Comparison of ENCODE assay signal across 19 cellular contexts in genomic region chr11:121235057-121235456, GRCh38.
"Had no signal": no experiment of that assay in that cellular context is flagged by ENCODE, and none has a peak within 500 bp of the region (broad histone marks: within the 10 kb centered on the region; RNA-seq: fewer than 3 reads in every experiment).

No MANE protein-coding gene starts in this region.

- H3K36me3 ChIP-seq: spleen, thoracic aorta had no signal

- H3K27ac Mint-ChIP-seq: activated CD8-positive, alpha-beta T cell treated with anti-CD3 and anti-CD28 coated beads for 36 hours; activated naive CD8-positive, alpha-beta T cell treated with anti-CD3 and anti-CD28 coated beads for 36 hours; activated T-cell treated with anti-CD3 and anti-CD28 coated beads, Interleukin-2, amount 50 U/mL, for 72 hours; immature natural killer cell; naive thymus-derived CD8-positive, alpha-beta T cell; T-helper 1 cell treated with Interleukin-12 subunit alpha and Interleukin-12 subunit beta and Interleukin-4 antibody, amounts not matched to agents 30 μg/mL and 1 μg/mL, for 36 hours had no signal

- FAIRE-seq: endothelial cell of umbilical vein had no signal

- ATAC-seq: activated CD8-positive, alpha-beta T cell treated with anti-CD3 and anti-CD28 coated beads for 36 hours; activated T-cell treated with anti-CD3 and anti-CD28 coated beads, Interleukin-2, amount 50 U/mL, for 72 hours; body of pancreas; naive thymus-derived CD8-positive, alpha-beta T cell; sciatic nerve had no signal

- H3K4me1 Mint-ChIP-seq: immature natural killer cell had no signal

- H3K27ac ChIP-seq: body of pancreas, coronary artery, spleen, thoracic aorta had no signal

- H3K9me3 ChIP-seq: body of pancreas, spleen, thoracic aorta had no signal

- H3K4me3 Mint-ChIP-seq: activated CD8-positive, alpha-beta T cell treated with anti-CD3 and anti-CD28 coated beads for 36 hours; activated naive CD8-positive, alpha-beta T cell treated with anti-CD3 and anti-CD28 coated beads for 36 hours; activated T-cell treated with anti-CD3 and anti-CD28 coated beads, Interleukin-2, amount 50 U/mL, for 72 hours; central memory CD8-positive, alpha-beta T cell; immature natural killer cell; naive thymus-derived CD8-positive, alpha-beta T cell; T-helper 1 cell treated with Interleukin-12 subunit alpha and Interleukin-12 subunit beta and Interleukin-4 antibody, amounts not matched to agents 30 μg/mL and 1 μg/mL, for 36 hours had no signal

- H3K4me3 ChIP-seq: body of pancreas, coronary artery, spleen, thoracic aorta had no signal

- H3K9me3 Mint-ChIP-seq: activated CD8-positive, alpha-beta T cell treated with anti-CD3 and anti-CD28 coated beads for 36 hours; activated naive CD8-positive, alpha-beta T cell treated with anti-CD3 and anti-CD28 coated beads for 36 hours; activated T-cell treated with anti-CD3 and anti-CD28 coated beads, Interleukin-2, amount 50 U/mL, for 72 hours; central memory CD8-positive, alpha-beta T cell; naive thymus-derived CD8-positive, alpha-beta T cell; T-helper 1 cell treated with Interleukin-12 subunit alpha and Interleukin-12 subunit beta and Interleukin-4 antibody, amounts not matched to agents 30 μg/mL and 1 μg/mL, for 36 hours had no signal

- H3K27me3 ChIP-seq: body of pancreas had no signal

- H3K36me3 Mint-ChIP-seq: activated naive CD8-positive, alpha-beta T cell treated with anti-CD3 and anti-CD28 coated beads for 36 hours; immature natural killer cell; naive thymus-derived CD8-positive, alpha-beta T cell had no signal

- DNase-seq: activated CD4-positive, alpha-beta T cell treated with anti-CD3 and anti-CD28 coated beads for 48 hours; activated CD8-positive, alpha-beta T cell treated with anti-CD3 and anti-CD28 coated beads for 36 hours; activated gamma-delta T cell; activated naive CD8-positive, alpha-beta T cell treated with anti-CD3 and anti-CD28 coated beads for 36 hours; activated T-cell treated with anti-CD3 and anti-CD28 coated beads, Interleukin-2, amount 50 U/mL, for 72 hours; amygdala; body of pancreas; foreskin fibroblast; glutamatergic neuron; immature natural killer cell; naive thymus-derived CD8-positive, alpha-beta T cell; occipital lobe; spleen had no signal
